Comparison of ENCODE assay signal across 11 cellular contexts in the genomic region with DNA sequence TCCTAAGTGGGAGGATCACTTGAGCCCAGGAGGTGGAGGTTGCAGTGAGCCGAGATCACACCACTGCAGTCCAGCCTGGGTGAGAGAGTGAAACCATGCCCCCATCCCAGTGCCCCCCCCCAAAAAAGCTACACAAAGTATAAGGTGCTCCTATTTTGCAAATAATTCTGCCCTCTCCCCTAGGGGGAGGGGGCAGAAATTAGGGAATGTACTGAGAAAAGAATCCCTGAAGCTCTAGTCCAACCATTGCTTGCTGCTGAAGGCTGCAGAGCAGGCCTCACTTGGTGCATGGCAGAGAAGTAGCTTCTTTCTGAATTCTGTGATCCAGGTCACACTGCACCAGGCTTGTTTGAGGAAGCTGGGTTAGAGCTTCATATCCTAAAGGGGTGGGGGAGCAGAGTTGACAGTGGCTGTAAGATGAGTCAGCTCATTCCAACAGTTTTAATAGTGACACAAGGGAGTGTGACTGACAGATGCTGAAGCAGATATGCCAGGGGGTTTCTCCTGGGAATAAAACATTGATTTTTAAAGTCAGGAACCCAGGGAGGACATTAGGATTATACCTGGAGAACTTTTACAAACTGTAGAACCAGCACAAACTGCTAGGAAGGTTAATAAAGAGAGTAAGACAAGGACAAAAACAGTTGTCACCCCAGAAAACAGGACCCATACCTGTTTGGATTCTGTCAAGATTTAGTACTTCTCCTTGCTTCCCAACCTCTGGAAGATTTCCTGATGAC. TPM values are rescaled to one million over a fixed set of nuclear protein-coding genes. Genes with fewer than 3 reads are reported as not detected.
A peak's percentile ranks its signal among the peaks of the same experiment; 100 is the strongest.
DNase-seq lines count a peak whose midpoint lies in the region; ATAC-seq, FAIRE-seq and TF ChIP-seq lines count a peak whose summit lies in the region.
"Had no signal": no experiment of that assay in that cellular context is flagged by ENCODE, and none has a peak within 500 bp of the region (broad histone marks: within the 10 kb centered on the region; RNA-seq: fewer than 3 reads in every experiment).

No MANE protein-coding gene starts in this region.

- H3K27ac Mint-ChIP-seq in astrocyte (ENCODE audit: unreplicated experiment) = peak overlapping the region; percentile 26
- H3K27ac Mint-ChIP-seq in stimulated activated naive CD8-positive, alpha-beta T cell treated with anti-CD3 and anti-CD28 coated beads, Interleukin-15, amount 100 ng/mL, for 72 hours = no peak overlapping the region

- H4K20me1 ChIP-seq in Loucy (ENCODE audit: insufficient read depth, low read length, poor library complexity, severe bottlenecking) (no peaks in the 10 kb centered on the region), astrocyte (ENCODE audit: insufficient read depth, low read length) (no peaks in the 10 kb centered on the region)

- H2AFZ ChIP-seq in Loucy (ENCODE audit: low read length) (peak overlapping the region; percentile 7; the same call in 1 of the 2 replicates), astrocyte (ENCODE audit: low read depth, low read length) (no peak overlapping the region)

- H3K36me3 ChIP-seq in Loucy (ENCODE audit: insufficient read depth, low read length) (0 out of 2 replicates have a peak, but pooled peaks cover 3% of the 10 kb centered on the region), astrocyte (ENCODE audit: insufficient read depth, low read length) (peaks cover 2% of the 10 kb centered on the region), thyroid gland (peaks cover 4 to 21% of the 10 kb centered on the region in 2 donors)
- H3K36me3 ChIP-seq: neutrophil had no signal

- WGBS in thyroid gland, 2 donors = 92 to 100% methylated on average over 1 of the region's 1 CpG

- TF ChIP-seq CTCF in Loucy (conservative IDR thresholded peaks at IDR 0.05; ENCODE audit: low read length) = no peak
- no peak for TF ChIP-seq CTCF in astrocyte (IDR thresholded peaks at IDR 0.05; ENCODE audit: insufficient read depth, low read depth, low read length)
- TF ChIP-seq CTCF in thyroid gland (IDR thresholded peaks at IDR 0.05) = no peak

- DNase-seq in EL (peak; percentile 56), astrocyte (ENCODE audit: low read depth) (no peak), myocyte (ENCODE audit: low read depth) (peak; percentile 73), thyroid gland (no peak)
- DNase-seq in stimulated activated naive CD8-positive, alpha-beta T cell treated with anti-CD3 and anti-CD28 coated beads, Interleukin-15, amount 100 ng/mL, for 72 hours = no peak
- DNase-seq in effector CD8-positive, alpha-beta T cell (lab: John Stamatoyannopoulos, UW) = no peak
- DNase-seq: amygdala, NCI-H526 had no signal

- H3K9me3 Mint-ChIP-seq in astrocyte (ENCODE audit: unreplicated experiment) = no peaks in the 10 kb centered on the region
- no peaks in the 10 kb centered on the region for H3K9me3 Mint-ChIP-seq in stimulated activated naive CD8-positive, alpha-beta T cell treated with anti-CD3 and anti-CD28 coated beads, Interleukin-15, amount 100 ng/mL, for 72 hours

- H3F3A ChIP-seq in Loucy (ENCODE audit: low read depth) = no peaks in the 10 kb centered on the region

- H3K27me3 ChIP-seq in Loucy (ENCODE audit: insufficient read depth, low read length, poor library complexity, severe bottlenecking) (no peaks in the 10 kb centered on the region), astrocyte (ENCODE audit: insufficient read depth, low read length) (no peaks in the 10 kb centered on the region), thyroid gland (no peaks in the 10 kb centered on the region)
- H3K27me3 ChIP-seq: neutrophil had no signal

- H3K27ac ChIP-seq in astrocyte (ENCODE audit: low read depth, low read length) (no peak overlapping the region), thyroid gland (no peak overlapping the region)
- H3K27ac ChIP-seq: neutrophil had no signal

- no peak for ATAC-seq in stimulated activated naive CD8-positive, alpha-beta T cell treated with anti-CD3 and anti-CD28 coated beads, Interleukin-15, amount 100 ng/mL, for 72 hours
- ATAC-seq in GM21619 (IDR thresholded peaks at IDR 0.05; ENCODE audit: unreplicated experiment) = no peak

- intact Hi-C loops in thyroid gland (cut with DNase I) = no loop called here

- H3K79me2 ChIP-seq in Loucy (ENCODE audit: insufficient read depth, low read length) = no peaks in the 10 kb centered on the region
- no peaks in the 10 kb centered on the region for H3K79me2 ChIP-seq in astrocyte (ENCODE audit: insufficient read depth, low read length)

- no peaks in the 10 kb centered on the region for H3K9me2 ChIP-seq in Loucy (replicated peaks; ENCODE audit: low read depth, low read length)

- H3K4me3 ChIP-seq in Loucy (ENCODE audit: low read length, poor library complexity, severe bottlenecking) = no peak overlapping the region
- no peak overlapping the region for H3K4me3 ChIP-seq in astrocyte (ENCODE audit: insufficient read depth, low read depth, low read length)
- no peak overlapping the region for H3K4me3 ChIP-seq in thyroid gland (replicated peaks in 1 of 3)

- H3K4me3 Mint-ChIP-seq in astrocyte (ENCODE audit: unreplicated experiment) = no peak overlapping the region
- no peak overlapping the region for H3K4me3 Mint-ChIP-seq in stimulated activated naive CD8-positive, alpha-beta T cell treated with anti-CD3 and anti-CD28 coated beads, Interleukin-15, amount 100 ng/mL, for 72 hours

- TF ChIP-seq POLR2A in thyroid gland (IDR thresholded peaks at IDR 0.05) = no peak

- H3K4me2 ChIP-seq in Loucy (ENCODE audit: low read depth, low read length, poor library complexity, severe bottlenecking) = peak overlapping the region; percentile 28
- no peak overlapping the region for H3K4me2 ChIP-seq in astrocyte (ENCODE audit: low read length)

- H3K9me3 ChIP-seq in Loucy (ENCODE audit: insufficient read depth, low read depth, low read length) (no peaks in the 10 kb centered on the region), astrocyte (ENCODE audit: insufficient read depth, low read depth, low read length) (no peaks in the 10 kb centered on the region), thyroid gland (no peaks in the 10 kb centered on the region)
- H3K9me3 ChIP-seq: neutrophil had no signal

- peaks cover 8% of the 10 kb centered on the region for H3K4me1 Mint-ChIP-seq in astrocyte (ENCODE audit: low read depth, unreplicated experiment)
- peaks cover 18% of the 10 kb centered on the region for H3K4me1 Mint-ChIP-seq in stimulated activated naive CD8-positive, alpha-beta T cell treated with anti-CD3 and anti-CD28 coated beads, Interleukin-15, amount 100 ng/mL, for 72 hours

- peaks cover 5% of the 10 kb centered on the region for H3K36me3 Mint-ChIP-seq in astrocyte (ENCODE audit: low read depth, unreplicated experiment)

- H3K4me1 ChIP-seq in Loucy (ENCODE audit: insufficient read depth, low read length, poor library complexity, severe bottlenecking) (peaks cover 15% of the 10 kb centered on the region), astrocyte (ENCODE audit: insufficient read depth, low read length) (no peaks in the 10 kb centered on the region), thyroid gland (no peaks in the 10 kb centered on the region)

- peak overlapping the region; percentile 6 for H3K9ac ChIP-seq in Loucy (ENCODE audit: low read depth, low read length, poor library complexity, severe bottlenecking)
- no peak overlapping the region for H3K9ac ChIP-seq in astrocyte (ENCODE audit: low read length)

- H3K27me3 Mint-ChIP-seq in astrocyte (ENCODE audit: low read depth, unreplicated experiment) = no peaks in the 10 kb centered on the region
- no peaks in the 10 kb centered on the region for H3K27me3 Mint-ChIP-seq in stimulated activated naive CD8-positive, alpha-beta T cell treated with anti-CD3 and anti-CD28 coated beads, Interleukin-15, amount 100 ng/mL, for 72 hours

- FAIRE-seq in astrocyte (lab: Jason Lieb, UNC) = no peak

RNA-seq across cellular contexts. Expression of gene STRIP2, which starts 32.8 kb away (rescaled TPM):
- 0.94 and 1.3 TPM in 2 replicates for total RNA-seq in astrocyte
- 55.9 and 58.3 TPM in 2 replicates for total RNA-seq in myocyte
- polyA plus RNA-seq in myocyte (2012) = 18.3 TPM
- total RNA-seq in thyroid gland = under 1 TPM; 0.22 to 0.94 (median 0.54) TPM

Comparison
In these comparisons a context has a peak if more than half of its experiments do, and no peak if none do; other contexts are left out.
1. DNase-seq: peak in EL (single experiment) and myocyte (single experiment); none in astrocyte (single experiment), stimulated activated naive CD8-positive, alpha-beta T cell treated with anti-CD3 and anti-CD28 coated beads, Interleukin-15, amount 100 ng/mL, for 72 hours (0 of 2), thyroid gland (0 of 2) and effector CD8-positive, alpha-beta T cell (single experiment).
2. RNA of gene STRIP2, which starts 32.8 kb away (total RNA-seq): 55.9 to 58.3 TPM in myocyte; 0.94 to 1.3 TPM in astrocyte and 0.22 to 0.94 TPM in thyroid gland; every median in the first group is over 10 times any median in the second.